Comparison of ENCODE assay signal across 28 cellular contexts in genomic region chr6:73435236-73435635, GRCh38. TPM values are rescaled to one million over a fixed set of nuclear protein-coding genes. Genes with fewer than 3 reads are reported as not detected.
"Had no signal": no experiment of that assay in that cellular context is flagged by ENCODE, and none has a peak within 500 bp of the region (broad histone marks: within the 10 kb centered on the region; RNA-seq: fewer than 3 reads in every experiment).

No MANE protein-coding gene starts in this region.

- H3K4me1 ChIP-seq: esophagus muscularis mucosa, foreskin keratinocyte, gastroesophageal sphincter, heart right ventricle had no signal

- DNase-seq: activated CD4-positive, alpha-beta memory T cell treated with anti-CD3 and anti-CD28 coated beads for 36 hours; activated CD4-positive, alpha-beta T cell treated with anti-CD3 and anti-CD28 coated beads for 36 hours; activated CD4-positive, alpha-beta T cell treated with anti-CD3 and anti-CD28 coated beads, Interleukin-2, amount 10 ng/mL, durations not matched to agents 24 days and 14 days; activated CD4-positive, CD25-positive, alpha-beta regulatory T cell; activated CD4-positive, CD25-positive, alpha-beta regulatory T cell treated with anti-CD3 and anti-CD28 coated beads, Interleukin-2, amount 50 U/mL, for 72 hours; activated CD8-positive, alpha-beta T cell treated with anti-CD3 and anti-CD28 coated beads, Interleukin-2, amount 10 ng/mL, durations not matched to agents 7 days and 5 days; activated effector memory CD4-positive, alpha-beta T cell treated with Interleukin-2 at 50 U/mL for 16 hours; activated gamma-delta T cell treated with Interleukin-2 at 50 U/mL for 16 hours; activated naive CD4-positive, alpha-beta T cell treated with anti-CD3 and anti-CD28 coated beads, Interleukin-2, amount 50 U/mL, for 16 hours; activated naive CD4-positive, alpha-beta T cell treated with Interleukin-2 at 50 U/mL for 16 hours; activated T-cell treated with anti-CD3 and anti-CD28 coated beads, Interleukin-2, amount 50 U/mL, for 4 hours; amniotic stem cell; anterior cingulate cortex; caudate nucleus; cortex of kidney; dermis blood vessel endothelial cell; effector CD4-positive, alpha-beta T cell; effector memory CD8-positive, alpha-beta T cell; erythroblast; foreskin keratinocyte; heart right ventricle; T-helper 2 cell had no signal

- H3K27ac ChIP-seq: esophagus muscularis mucosa, foreskin keratinocyte, gastroesophageal sphincter, heart right ventricle had no signal

- H3K27me3 Mint-ChIP-seq: activated CD4-positive, alpha-beta memory T cell treated with anti-CD3 and anti-CD28 coated beads for 36 hours; activated CD4-positive, alpha-beta T cell treated with anti-CD3 and anti-CD28 coated beads for 36 hours; activated CD4-positive, alpha-beta T cell treated with anti-CD3 and anti-CD28 coated beads, Interleukin-2, amount 10 ng/mL, durations not matched to agents 24 days and 14 days; activated naive CD8-positive, alpha-beta T cell; activated T-helper 17 cell treated with anti-CD3 and anti-CD28 coated beads, Interleukin-2, amount 50 U/mL, for 72 hours; effector memory CD8-positive, alpha-beta T cell had no signal

- H3K27me3 ChIP-seq: esophagus muscularis mucosa, foreskin keratinocyte, gastroesophageal sphincter, heart right ventricle had no signal

- H3K4me3 Mint-ChIP-seq: activated CD4-positive, alpha-beta memory T cell treated with anti-CD3 and anti-CD28 coated beads for 36 hours; activated CD4-positive, alpha-beta T cell treated with anti-CD3 and anti-CD28 coated beads for 36 hours; activated CD4-positive, alpha-beta T cell treated with anti-CD3 and anti-CD28 coated beads, Interleukin-2, amount 10 ng/mL, durations not matched to agents 24 days and 14 days; activated CD8-positive, alpha-beta T cell treated with anti-CD3 and anti-CD28 coated beads, Interleukin-2, amount 10 ng/mL, durations not matched to agents 7 days and 5 days; activated naive CD8-positive, alpha-beta T cell; activated T-cell treated with anti-CD3 and anti-CD28 coated beads, Interleukin-2, amount 50 U/mL, for 4 hours; activated T-helper 17 cell treated with anti-CD3 and anti-CD28 coated beads, Interleukin-2, amount 50 U/mL, for 72 hours; effector memory CD8-positive, alpha-beta T cell had no signal

- H3K9me3 ChIP-seq: esophagus muscularis mucosa, gastroesophageal sphincter, heart right ventricle had no signal

- H3K9me3 Mint-ChIP-seq: activated CD4-positive, alpha-beta memory T cell treated with anti-CD3 and anti-CD28 coated beads for 36 hours; activated CD4-positive, alpha-beta T cell treated with anti-CD3 and anti-CD28 coated beads, Interleukin-2, amount 10 ng/mL, durations not matched to agents 24 days and 14 days; activated T-cell treated with anti-CD3 and anti-CD28 coated beads, Interleukin-2, amount 50 U/mL, for 4 hours; activated T-helper 17 cell treated with anti-CD3 and anti-CD28 coated beads, Interleukin-2, amount 50 U/mL, for 72 hours; effector memory CD8-positive, alpha-beta T cell had no signal

- ATAC-seq: activated CD4-positive, alpha-beta T cell treated with anti-CD3 and anti-CD28 coated beads for 36 hours; activated CD8-positive, alpha-beta T cell treated with anti-CD3 and anti-CD28 coated beads, Interleukin-2, amount 10 ng/mL, durations not matched to agents 7 days and 5 days; activated T-cell treated with anti-CD3 and anti-CD28 coated beads, Interleukin-2, amount 50 U/mL, for 4 hours; activated T-helper 17 cell treated with anti-CD3 and anti-CD28 coated beads, Interleukin-2, amount 50 U/mL, for 72 hours; effector memory CD8-positive, alpha-beta T cell; foreskin keratinocyte; gastroesophageal sphincter; heart right ventricle had no signal

- H3K27ac Mint-ChIP-seq: activated CD4-positive, alpha-beta memory T cell treated with anti-CD3 and anti-CD28 coated beads for 36 hours; activated CD4-positive, alpha-beta T cell treated with anti-CD3 and anti-CD28 coated beads for 36 hours; activated CD4-positive, alpha-beta T cell treated with anti-CD3 and anti-CD28 coated beads, Interleukin-2, amount 10 ng/mL, durations not matched to agents 24 days and 14 days; activated CD8-positive, alpha-beta T cell treated with anti-CD3 and anti-CD28 coated beads, Interleukin-2, amount 10 ng/mL, durations not matched to agents 7 days and 5 days; activated naive CD8-positive, alpha-beta T cell; activated T-helper 17 cell treated with anti-CD3 and anti-CD28 coated beads, Interleukin-2, amount 50 U/mL, for 72 hours; effector memory CD8-positive, alpha-beta T cell had no signal

- H3K4me3 ChIP-seq: esophagus muscularis mucosa, gastroesophageal sphincter, heart right ventricle had no signal

RNA-seq across cellular contexts. Expression of gene DDX43, which starts 40.6 kb away (rescaled TPM):
- total RNA-seq: astrocyte, chondrocyte had no signal
